Comparison of ENCODE assay signal across 16 cellular contexts in the genomic region with DNA sequence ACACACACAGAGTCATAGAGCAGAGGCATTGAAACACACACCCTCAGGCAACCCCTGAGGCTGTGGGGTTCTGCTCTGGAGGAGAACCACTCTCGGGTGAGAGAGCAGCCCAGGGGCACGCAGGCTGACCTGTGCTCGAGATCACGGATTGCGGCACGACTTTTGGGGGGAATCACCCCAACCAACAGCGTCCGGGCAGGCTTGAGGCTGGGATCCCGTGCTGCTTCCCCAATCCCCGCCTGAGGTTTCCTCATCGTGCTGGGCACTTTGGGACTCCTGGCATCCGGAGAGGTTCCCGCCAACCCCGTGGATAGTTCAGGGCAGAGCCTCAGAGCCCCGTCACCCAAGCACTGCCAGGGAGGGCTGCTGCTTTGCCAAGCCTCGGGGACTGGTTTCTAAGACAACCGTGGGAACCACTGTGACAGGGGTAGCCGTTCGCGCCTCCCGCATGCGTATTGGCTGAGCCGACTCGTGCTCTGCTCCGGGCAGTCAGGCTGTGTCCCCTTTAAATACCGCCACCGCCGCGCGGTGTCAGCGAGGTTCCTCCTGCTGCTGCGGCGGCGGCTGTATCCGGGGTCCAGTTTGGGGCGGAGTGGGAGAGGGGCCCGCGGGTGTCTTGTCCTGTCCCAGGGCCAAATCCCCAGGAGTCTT.
DNase-seq lines count a peak whose midpoint lies in the region; ATAC-seq and TF ChIP-seq lines count a peak whose summit lies in the region.
"Had no signal": no experiment of that assay in that cellular context is flagged by ENCODE, and none has a peak within 500 bp of the region (broad histone marks: within the 10 kb centered on the region; RNA-seq: fewer than 3 reads in every experiment).

No MANE protein-coding gene starts in this region.

- no peaks in the 10 kb centered on the region for H3K9me3 ChIP-seq in right cardiac atrium (ENCODE audit: control insufficient read depth, low read length)

- peak in 1 of 2 donors; percentile 63 for ATAC-seq in right cardiac atrium
- peak; percentile 69 for ATAC-seq in sciatic nerve
- ATAC-seq in HG02870 (IDR thresholded peaks at IDR 0.05; ENCODE audit: unreplicated experiment), result no peak
- ATAC-seq in GM21737 (IDR thresholded peaks at IDR 0.05; ENCODE audit: unreplicated experiment), result no peak
- ATAC-seq in GM18867 (IDR thresholded peaks at IDR 0.05; ENCODE audit: unreplicated experiment), result no peak

- no peaks in the 10 kb centered on the region for H3K4me1 ChIP-seq in right cardiac atrium (ENCODE audit: control insufficient read depth, insufficient read depth, low read length)
- H3K4me1 ChIP-seq: ascending aorta; BLaER1 treated with 17β-estradiol and CSF1 and Interleukin-3, amounts not matched to agents 10 nM and 100 nM had no signal

- in situ Hi-C loops in GM13977 (cut with MboI; ENCODE audit: low pct_unique_long_range_greater_than_20kb, low sequenced_read_pairs, unreplicated experiment), result no loop called here

- no peak overlapping the region for H3K4me3 ChIP-seq in right cardiac atrium (ENCODE audit: low read length)
- H3K4me3 ChIP-seq: ascending aorta; BLaER1 treated with 17β-estradiol and CSF1 and Interleukin-3, amounts not matched to agents 10 nM and 100 nM; dorsolateral prefrontal cortex had no signal

- TF ChIP-seq CTCF in GM13977 (IDR thresholded peaks at IDR 0.05; ENCODE audit: extremely low read depth, insufficient read depth, missing control alignments), result no peak

- no peaks in the 10 kb centered on the region for H3K27me3 ChIP-seq in right cardiac atrium (ENCODE audit: control insufficient read depth, insufficient read depth)
- H3K27me3 ChIP-seq: ascending aorta; BLaER1 treated with 17β-estradiol and CSF1 and Interleukin-3, amounts not matched to agents 10 nM and 100 nM had no signal

- intact Hi-C loops in right cardiac atrium (cut with DNase I), result no loop called here
- intact Hi-C loops in sciatic nerve (cut with DNase I), result no loop called here

- DNase-seq in GM13977 (ENCODE audit: low spot score), result peak; percentile 12
- peak; percentile 87 for DNase-seq in NCI-H748 (lab: John Stamatoyannopoulos, UW; ENCODE audit: unreplicated experiment)
- DNase-seq in right cardiac atrium, result peak in 2 of 3 donors; percentile 41 to 66
- peak; percentile 68 for DNase-seq in sciatic nerve (ENCODE audit: low spot score)
- no peak for DNase-seq in stimulated activated CD4-positive, alpha-beta T cell treated with anti-CD3 and anti-CD28 coated beads, Interleukin-15, amount 100 ng/mL, for 24 hours
- DNase-seq: activated CD4-positive, alpha-beta T cell treated with anti-CD3 and anti-CD28 coated beads for 48 hours; EL; retina; stimulated activated CD4-positive, alpha-beta T cell treated with anti-CD3 and anti-CD28 coated beads, Interleukin-4, amount 100 ng/mL, for 4 hours; stimulated activated naive CD4-positive, alpha-beta T cell had no signal

- no peak overlapping the region for H3K27ac ChIP-seq in right cardiac atrium (ENCODE audit: low read length)
- H3K27ac ChIP-seq: ascending aorta; BLaER1 treated with 17β-estradiol and CSF1 and Interleukin-3, amounts not matched to agents 10 nM and 100 nM; dorsolateral prefrontal cortex had no signal

- 71% methylated on average over 38 of the region's 38 CpGs for WGBS in right cardiac atrium
